In the genomic region with DNA sequence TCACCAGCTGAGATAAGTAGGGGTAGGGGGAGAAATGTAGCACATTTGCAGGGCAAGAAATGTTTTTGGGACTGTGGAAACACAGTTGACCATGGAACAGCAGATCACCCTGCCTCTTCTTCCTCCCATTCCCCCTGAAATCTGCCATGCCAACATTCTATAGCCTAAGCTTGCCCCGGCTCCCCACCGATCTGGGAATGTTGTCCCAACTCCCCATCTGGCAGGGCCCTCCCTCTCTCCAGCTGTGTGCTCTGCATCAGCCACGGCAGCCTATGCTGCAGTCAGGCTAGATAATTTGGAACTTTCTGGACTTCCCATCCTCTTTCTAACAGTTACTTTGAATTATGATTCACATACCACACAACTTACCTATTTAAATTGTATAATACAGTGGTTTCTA, we compare ENCODE assay signal across 31 cellular contexts.
"Had no signal": no experiment of that assay in that cellular context is flagged by ENCODE, and none has a peak within 500 bp of the region (broad histone marks: within the 10 kb centered on the region; RNA-seq: fewer than 3 reads in every experiment).

No MANE protein-coding gene starts in this region.

- DNase-seq: activated CD4-positive, alpha-beta memory T cell treated with anti-CD3 and anti-CD28 coated beads, Interleukin-2, amount 10 ng/mL, durations not matched to agents 7 days and 5 days; activated CD4-positive, alpha-beta T cell treated with anti-CD3 and anti-CD28 coated beads for 36 hours; activated CD4-positive, alpha-beta T cell treated with anti-CD3 and anti-CD28 coated beads, Interleukin-2, amount 10 ng/mL, durations not matched to agents 24 days and 14 days; activated CD4-positive, CD25-positive, alpha-beta regulatory T cell; activated CD4-positive, CD25-positive, alpha-beta regulatory T cell treated with anti-CD3 and anti-CD28 coated beads, Interleukin-2, amount 50 U/mL, for 72 hours; activated CD8-positive, alpha-beta memory T cell treated with anti-CD3 and anti-CD28 coated beads, Interleukin-2, amount 50 U/mL, for 48 hours; activated gamma-delta T cell; activated naive CD4-positive, alpha-beta T cell; activated naive CD4-positive, alpha-beta T cell treated with anti-CD3 and anti-CD28 coated beads, Interleukin-2, amount 10 ng/mL, durations not matched to agents 7 days and 5 days; activated naive CD8-positive, alpha-beta T cell treated with anti-CD3 and anti-CD28 coated beads, Interleukin-2, amount 10 ng/mL, durations not matched to agents 7 days and 5 days; activated T-cell treated with anti-CD3 and anti-CD28 coated beads for 4 hours; activated T-cell treated with anti-CD3 and anti-CD28 coated beads, Interleukin-2, amount 50 U/mL, for 24 hours; activated T-cell treated with anti-CD3 and anti-CD28 coated beads, Interleukin-2, amount 50 U/mL, for 72 hours; central memory CD4-positive, alpha-beta T cell; cerebellar nuclear complex; colonic mucosa; effector CD8-positive, alpha-beta T cell; foreskin fibroblast; head of caudate nucleus; T-helper 1 cell; T-helper 17 cell; T1000; WERI-Rb-1 had no signal

- ATAC-seq: activated CD4-positive, alpha-beta T cell treated with anti-CD3 and anti-CD28 coated beads for 36 hours; activated naive CD4-positive, alpha-beta T cell treated with anti-CD3 and anti-CD28 coated beads, Interleukin-2, amount 50 U/mL, for 72 hours; activated T-cell treated with anti-CD3 and anti-CD28 coated beads, Interleukin-2, amount 50 U/mL, for 72 hours; esophagus mucosa; T-helper 17 cell had no signal

- H3K4me1 Mint-ChIP-seq: activated CD4-positive, alpha-beta memory T cell treated with anti-CD3 and anti-CD28 coated beads, Interleukin-2, amount 10 ng/mL, durations not matched to agents 7 days and 5 days; activated CD4-positive, alpha-beta T cell treated with anti-CD3 and anti-CD28 coated beads for 36 hours; activated CD4-positive, alpha-beta T cell treated with anti-CD3 and anti-CD28 coated beads, Interleukin-2, amount 10 ng/mL, durations not matched to agents 24 days and 14 days; activated naive CD4-positive, alpha-beta T cell treated with anti-CD3 and anti-CD28 coated beads, Interleukin-2, amount 10 ng/mL, durations not matched to agents 7 days and 5 days; activated naive CD8-positive, alpha-beta T cell treated with anti-CD3 and anti-CD28 coated beads, Interleukin-2, amount 10 ng/mL, durations not matched to agents 7 days and 5 days; T-helper 17 cell had no signal

- H3K27ac Mint-ChIP-seq: activated CD4-positive, alpha-beta memory T cell treated with anti-CD3 and anti-CD28 coated beads, Interleukin-2, amount 10 ng/mL, durations not matched to agents 7 days and 5 days; activated CD4-positive, alpha-beta T cell treated with anti-CD3 and anti-CD28 coated beads for 36 hours; activated CD4-positive, alpha-beta T cell treated with anti-CD3 and anti-CD28 coated beads, Interleukin-2, amount 10 ng/mL, durations not matched to agents 24 days and 14 days; activated naive CD4-positive, alpha-beta T cell treated with anti-CD3 and anti-CD28 coated beads, Interleukin-2, amount 10 ng/mL, durations not matched to agents 7 days and 5 days; activated naive CD4-positive, alpha-beta T cell treated with anti-CD3 and anti-CD28 coated beads, Interleukin-2, amount 50 U/mL, for 72 hours; activated naive CD8-positive, alpha-beta T cell treated with anti-CD3 and anti-CD28 coated beads, Interleukin-2, amount 10 ng/mL, durations not matched to agents 7 days and 5 days; activated T-cell treated with anti-CD3 and anti-CD28 coated beads, Interleukin-2, amount 50 U/mL, for 24 hours; activated T-cell treated with anti-CD3 and anti-CD28 coated beads, Interleukin-2, amount 50 U/mL, for 72 hours; brain; T-helper 17 cell; T-helper 2 cell treated with Interferon-gamma antibody and Interleukin-4, amounts not matched to agents 5 μg/mL and 100 μg/mL, for 36 hours had no signal

- H3K36me3 ChIP-seq: ascending aorta, breast epithelium, cardiac muscle cell, colonic mucosa, WERI-Rb-1 had no signal

- H3K27me3 Mint-ChIP-seq: activated CD4-positive, alpha-beta memory T cell treated with anti-CD3 and anti-CD28 coated beads, Interleukin-2, amount 10 ng/mL, durations not matched to agents 7 days and 5 days; activated CD4-positive, alpha-beta T cell treated with anti-CD3 and anti-CD28 coated beads, Interleukin-2, amount 10 ng/mL, durations not matched to agents 24 days and 14 days; activated naive CD4-positive, alpha-beta T cell treated with anti-CD3 and anti-CD28 coated beads, Interleukin-2, amount 10 ng/mL, durations not matched to agents 7 days and 5 days; activated naive CD8-positive, alpha-beta T cell treated with anti-CD3 and anti-CD28 coated beads, Interleukin-2, amount 10 ng/mL, durations not matched to agents 7 days and 5 days; activated T-cell treated with anti-CD3 and anti-CD28 coated beads, Interleukin-2, amount 50 U/mL, for 24 hours; T-helper 17 cell had no signal

- H3K36me3 Mint-ChIP-seq: activated naive CD4-positive, alpha-beta T cell treated with anti-CD3 and anti-CD28 coated beads, Interleukin-2, amount 10 ng/mL, durations not matched to agents 7 days and 5 days; activated naive CD4-positive, alpha-beta T cell treated with anti-CD3 and anti-CD28 coated beads, Interleukin-2, amount 50 U/mL, for 72 hours; activated naive CD8-positive, alpha-beta T cell treated with anti-CD3 and anti-CD28 coated beads, Interleukin-2, amount 10 ng/mL, durations not matched to agents 7 days and 5 days; brain had no signal

- H3K4me3 ChIP-seq: ascending aorta, breast epithelium, cardiac muscle cell, colonic mucosa had no signal

- FAIRE-seq: frontal cortex had no signal

- H3K4me1 ChIP-seq: ascending aorta, breast epithelium, colonic mucosa had no signal

- H3K9me3 Mint-ChIP-seq: activated CD4-positive, alpha-beta memory T cell treated with anti-CD3 and anti-CD28 coated beads, Interleukin-2, amount 10 ng/mL, durations not matched to agents 7 days and 5 days; activated CD4-positive, alpha-beta T cell treated with anti-CD3 and anti-CD28 coated beads, Interleukin-2, amount 10 ng/mL, durations not matched to agents 24 days and 14 days; activated naive CD4-positive, alpha-beta T cell treated with anti-CD3 and anti-CD28 coated beads, Interleukin-2, amount 10 ng/mL, durations not matched to agents 7 days and 5 days; activated naive CD8-positive, alpha-beta T cell treated with anti-CD3 and anti-CD28 coated beads, Interleukin-2, amount 10 ng/mL, durations not matched to agents 7 days and 5 days; activated T-cell treated with anti-CD3 and anti-CD28 coated beads, Interleukin-2, amount 50 U/mL, for 24 hours; T-helper 2 cell treated with Interferon-gamma antibody and Interleukin-4, amounts not matched to agents 5 μg/mL and 100 μg/mL, for 36 hours had no signal

- H3K27ac ChIP-seq: ascending aorta, breast epithelium, cardiac muscle cell, colonic mucosa, WERI-Rb-1 had no signal

- H3K27me3 ChIP-seq: ascending aorta, breast epithelium, cardiac muscle cell, colonic mucosa had no signal

- H3K9me3 ChIP-seq: ascending aorta, breast epithelium, colonic mucosa had no signal

- H3K4me3 Mint-ChIP-seq: activated CD4-positive, alpha-beta memory T cell treated with anti-CD3 and anti-CD28 coated beads, Interleukin-2, amount 10 ng/mL, durations not matched to agents 7 days and 5 days; activated CD4-positive, alpha-beta T cell treated with anti-CD3 and anti-CD28 coated beads for 36 hours; activated CD4-positive, alpha-beta T cell treated with anti-CD3 and anti-CD28 coated beads, Interleukin-2, amount 10 ng/mL, durations not matched to agents 24 days and 14 days; activated naive CD4-positive, alpha-beta T cell treated with anti-CD3 and anti-CD28 coated beads, Interleukin-2, amount 10 ng/mL, durations not matched to agents 7 days and 5 days; activated naive CD8-positive, alpha-beta T cell treated with anti-CD3 and anti-CD28 coated beads, Interleukin-2, amount 10 ng/mL, durations not matched to agents 7 days and 5 days; activated T-cell treated with anti-CD3 and anti-CD28 coated beads, Interleukin-2, amount 50 U/mL, for 24 hours; activated T-cell treated with anti-CD3 and anti-CD28 coated beads, Interleukin-2, amount 50 U/mL, for 72 hours; brain; T-helper 17 cell; T-helper 2 cell treated with Interferon-gamma antibody and Interleukin-4, amounts not matched to agents 5 μg/mL and 100 μg/mL, for 36 hours had no signal
